In the genomic region with DNA sequence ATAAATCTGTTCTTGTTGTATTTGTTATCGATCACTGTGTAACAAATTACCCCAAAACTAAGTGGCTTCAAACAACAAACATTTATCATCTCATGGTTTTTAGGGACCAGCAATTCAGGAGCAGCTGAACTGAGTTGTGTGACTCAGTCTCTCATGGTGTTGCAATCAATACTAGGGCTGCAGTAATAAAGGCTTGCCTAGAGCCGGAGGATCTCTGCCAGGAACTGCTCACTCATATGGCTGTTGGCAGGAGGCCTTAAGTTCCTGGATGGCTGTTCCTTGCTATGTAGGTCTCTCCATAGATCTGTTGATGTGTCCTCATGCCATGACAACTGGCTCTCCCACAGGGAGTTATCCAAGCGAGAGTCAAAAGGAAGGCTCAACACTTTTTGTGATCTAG, we compare ENCODE assay signal across 11 cellular contexts.
DNase-seq lines count a peak whose midpoint lies in the region; ATAC-seq and FAIRE-seq lines count a peak whose summit lies in the region.
"Had no signal": no experiment of that assay in that cellular context is flagged by ENCODE, and none has a peak within 500 bp of the region (broad histone marks: within the 10 kb centered on the region; RNA-seq: fewer than 3 reads in every experiment).

No MANE protein-coding gene starts in this region.

- DNase-seq in AG08395 (ENCODE audit: low spot score) (peak; percentile 93), HTR-8/SVneo (ENCODE audit: insufficient read length, low spot score) (peak; percentile 54), amniotic stem cell (lab: John Stamatoyannopoulos, UW) (peak; percentile 58), iris pigment epithelial cell (ENCODE audit: low read depth) (peak; percentile 99), NCI-H82 treated with DMSO at 0.1 percent for 48 hours (lab: John Stamatoyannopoulos, UW; ENCODE audit: unreplicated experiment) (no peak), middle frontal gyrus (ENCODE audit: extremely low spot score, low spot score) (no peak), DMS53 treated with DMSO at 0.1 percent for 48 hours (lab: John Stamatoyannopoulos, UW; ENCODE audit: unreplicated experiment) (no peak)
- DNase-seq: Caco-2; naive thymus-derived CD4-positive, alpha-beta T cell; T-helper 9 cell had no signal

- FAIRE-seq in HTR-8/SVneo (lab: Jason Lieb, UNC): no peak

- no peak for ATAC-seq in HG03439 (IDR thresholded peaks at IDR 0.05; ENCODE audit: unreplicated experiment)
- ATAC-seq: naive thymus-derived CD4-positive, alpha-beta T cell had no signal

Comparison
In these comparisons a context has a peak if more than half of its experiments do, and no peak if none do; other contexts are left out.
1. DNase-seq: peak in AG08395 (single experiment), HTR-8/SVneo (single experiment), amniotic stem cell (single experiment) and iris pigment epithelial cell (single experiment); none in NCI-H82 treated with DMSO at 0.1 percent for 48 hours (single experiment), middle frontal gyrus (single experiment) and DMS53 treated with DMSO at 0.1 percent for 48 hours (single experiment).